38 cellular contexts compared by ENCODE assay signal in genomic region chr10:37473906-37474305, GRCh38.
"Had no signal": no experiment of that assay in that cellular context is flagged by ENCODE, and none has a peak within 500 bp of the region (broad histone marks: within the 10 kb centered on the region; RNA-seq: fewer than 3 reads in every experiment).

No MANE protein-coding gene starts in this region.

- DNase-seq: activated effector memory CD4-positive, alpha-beta T cell treated with anti-CD3 and anti-CD28 coated beads, Interleukin-2, amount 50 U/mL, for 16 hours; activated effector memory CD4-positive, alpha-beta T cell treated with Interleukin-2 at 50 U/mL for 16 hours; activated gamma-delta T cell; activated gamma-delta T cell treated with Interleukin-2 at 50 U/mL for 16 hours; activated naive CD4-positive, alpha-beta T cell; activated naive CD4-positive, alpha-beta T cell treated with anti-CD3 and anti-CD28 coated beads for 36 hours; activated naive CD4-positive, alpha-beta T cell treated with anti-CD3 and anti-CD28 coated beads, Interleukin-2, amount 10 ng/mL, durations not matched to agents 7 days and 5 days; activated naive CD4-positive, alpha-beta T cell treated with anti-CD3 and anti-CD28 coated beads, Interleukin-2, amount 50 U/mL, for 16 hours; activated naive CD4-positive, alpha-beta T cell treated with Interleukin-2 at 50 U/mL for 16 hours; activated naive CD8-positive, alpha-beta T cell treated with anti-CD3 and anti-CD28 coated beads for 36 hours; activated naive CD8-positive, alpha-beta T cell treated with anti-CD3 and anti-CD28 coated beads, Interleukin-2, amount 10 ng/mL, durations not matched to agents 7 days and 5 days; activated naive CD8-positive, alpha-beta T cell treated with anti-CD3 and anti-CD28 coated beads, Interleukin-2, amount 50 U/mL, for 24 hours; activated T-cell treated with anti-CD3 and anti-CD28 coated beads, Interleukin-2, amount 50 U/mL, for 1 hour; activated T-cell treated with anti-CD3 and anti-CD28 coated beads, Interleukin-2, amount 50 U/mL, for 24 hours; activated T-cell treated with anti-CD3 and anti-CD28 coated beads, Interleukin-2, amount 50 U/mL, for 4 hours; activated T-cell treated with anti-CD3 and anti-CD28 coated beads, Interleukin-2, amount 50 U/mL, for 48 hours; activated T-cell treated with anti-CD3 and anti-CD28 coated beads, Interleukin-2, amount 50 U/mL, for 72 hours; adrenal gland; amniotic stem cell; amygdala; anterior cingulate cortex; aorta; body of pancreas; brain microvascular endothelial cell; caudate nucleus; central memory CD4-positive, alpha-beta T cell; cerebellar nuclear complex had no signal

- H3K27ac Mint-ChIP-seq: activated naive CD4-positive, alpha-beta T cell treated with anti-CD3 and anti-CD28 coated beads for 36 hours; activated naive CD4-positive, alpha-beta T cell treated with anti-CD3 and anti-CD28 coated beads, Interleukin-2, amount 10 ng/mL, durations not matched to agents 7 days and 5 days; activated naive CD4-positive, alpha-beta T cell treated with anti-CD3 and anti-CD28 coated beads, Interleukin-2, amount 50 U/mL, for 24 hours; activated naive CD8-positive, alpha-beta T cell; activated naive CD8-positive, alpha-beta T cell treated with anti-CD3 and anti-CD28 coated beads for 36 hours; activated naive CD8-positive, alpha-beta T cell treated with anti-CD3 and anti-CD28 coated beads, Interleukin-2, amount 10 ng/mL, durations not matched to agents 7 days and 5 days; activated naive CD8-positive, alpha-beta T cell treated with anti-CD3 and anti-CD28 coated beads, Interleukin-2, amount 50 U/mL, for 24 hours; activated T-cell treated with anti-CD3 and anti-CD28 coated beads, Interleukin-2, amount 50 U/mL, for 24 hours; activated T-cell treated with anti-CD3 and anti-CD28 coated beads, Interleukin-2, amount 50 U/mL, for 72 hours; activated T-helper 1 cell treated with anti-CD3 and anti-CD28 coated beads, Interleukin-12 subunit alpha, Interleukin-12 subunit beta, Interleukin-2, Interleukin-4 antibody, amounts not matched to agents 30 ng/mL and 10 ng/mL and 1 ng/mL, durations not matched to agents 14 hours and 24 hours and 36 hours; activated T-helper 17 cell treated with anti-CD3 and anti-CD28 coated beads, Interleukin-2, amount 50 U/mL, for 72 hours; activated T-helper 2 cell treated with anti-CD3 and anti-CD28 coated beads, Interferon-gamma antibody, Interleukin-2, Interleukin-4, amounts not matched to agents 10 μg/mL and 5 μg/mL and 100 μg/mL, durations not matched to agents 14 hours and 24 hours and 36 hours; brain had no signal

- H3K27me3 ChIP-seq: adrenal gland, ascending aorta, body of pancreas, brain microvascular endothelial cell, breast epithelium, cardiac muscle cell had no signal

- H3K27ac ChIP-seq: adrenal gland, ascending aorta, body of pancreas, brain microvascular endothelial cell, breast epithelium, cardiac muscle cell had no signal

- H3K4me3 ChIP-seq: adrenal gland, ascending aorta, body of pancreas, breast epithelium, cardiac muscle cell had no signal

- H3K27me3 Mint-ChIP-seq: activated naive CD4-positive, alpha-beta T cell treated with anti-CD3 and anti-CD28 coated beads, Interleukin-2, amount 10 ng/mL, durations not matched to agents 7 days and 5 days; activated naive CD8-positive, alpha-beta T cell treated with anti-CD3 and anti-CD28 coated beads for 36 hours; activated naive CD8-positive, alpha-beta T cell treated with anti-CD3 and anti-CD28 coated beads, Interleukin-2, amount 10 ng/mL, durations not matched to agents 7 days and 5 days; activated naive CD8-positive, alpha-beta T cell treated with anti-CD3 and anti-CD28 coated beads, Interleukin-2, amount 50 U/mL, for 24 hours; activated T-cell treated with anti-CD3 and anti-CD28 coated beads, Interleukin-2, amount 50 U/mL, for 24 hours; activated T-helper 17 cell treated with anti-CD3 and anti-CD28 coated beads, Interleukin-2, amount 50 U/mL, for 72 hours; brain; central memory CD8-positive, alpha-beta T cell had no signal

- H3K9me3 ChIP-seq: adrenal gland, ascending aorta, body of pancreas, breast epithelium had no signal

- H3K36me3 ChIP-seq: adrenal gland, ascending aorta, brain microvascular endothelial cell, breast epithelium, cardiac muscle cell had no signal

- H3K4me1 ChIP-seq: adrenal gland, ascending aorta, body of pancreas, breast epithelium had no signal

- H3K4me3 Mint-ChIP-seq: activated naive CD4-positive, alpha-beta T cell treated with anti-CD3 and anti-CD28 coated beads for 36 hours; activated naive CD4-positive, alpha-beta T cell treated with anti-CD3 and anti-CD28 coated beads, Interleukin-2, amount 10 ng/mL, durations not matched to agents 7 days and 5 days; activated naive CD4-positive, alpha-beta T cell treated with anti-CD3 and anti-CD28 coated beads, Interleukin-2, amount 50 U/mL, for 24 hours; activated naive CD8-positive, alpha-beta T cell; activated naive CD8-positive, alpha-beta T cell treated with anti-CD3 and anti-CD28 coated beads for 36 hours; activated naive CD8-positive, alpha-beta T cell treated with anti-CD3 and anti-CD28 coated beads, Interleukin-2, amount 10 ng/mL, durations not matched to agents 7 days and 5 days; activated naive CD8-positive, alpha-beta T cell treated with anti-CD3 and anti-CD28 coated beads, Interleukin-2, amount 50 U/mL, for 24 hours; activated T-cell treated with anti-CD3 and anti-CD28 coated beads, Interleukin-2, amount 50 U/mL, for 24 hours; activated T-cell treated with anti-CD3 and anti-CD28 coated beads, Interleukin-2, amount 50 U/mL, for 4 hours; activated T-cell treated with anti-CD3 and anti-CD28 coated beads, Interleukin-2, amount 50 U/mL, for 72 hours; activated T-helper 1 cell treated with anti-CD3 and anti-CD28 coated beads, Interleukin-12 subunit alpha, Interleukin-12 subunit beta, Interleukin-2, Interleukin-4 antibody, amounts not matched to agents 30 ng/mL and 10 ng/mL and 1 ng/mL, durations not matched to agents 14 hours and 24 hours and 36 hours; activated T-helper 17 cell treated with anti-CD3 and anti-CD28 coated beads, Interleukin-2, amount 50 U/mL, for 72 hours; brain; central memory CD8-positive, alpha-beta T cell had no signal

- H3K36me3 Mint-ChIP-seq: activated naive CD4-positive, alpha-beta T cell treated with anti-CD3 and anti-CD28 coated beads, Interleukin-2, amount 10 ng/mL, durations not matched to agents 7 days and 5 days; activated naive CD8-positive, alpha-beta T cell; activated naive CD8-positive, alpha-beta T cell treated with anti-CD3 and anti-CD28 coated beads for 36 hours; brain had no signal

- H3K9me3 Mint-ChIP-seq: activated naive CD4-positive, alpha-beta T cell treated with anti-CD3 and anti-CD28 coated beads, Interleukin-2, amount 50 U/mL, for 24 hours; activated T-helper 17 cell treated with anti-CD3 and anti-CD28 coated beads, Interleukin-2, amount 50 U/mL, for 72 hours had no signal

- H3K4me1 Mint-ChIP-seq: activated naive CD4-positive, alpha-beta T cell treated with anti-CD3 and anti-CD28 coated beads, Interleukin-2, amount 10 ng/mL, durations not matched to agents 7 days and 5 days; activated naive CD4-positive, alpha-beta T cell treated with anti-CD3 and anti-CD28 coated beads, Interleukin-2, amount 50 U/mL, for 24 hours; activated naive CD8-positive, alpha-beta T cell treated with anti-CD3 and anti-CD28 coated beads for 36 hours; activated naive CD8-positive, alpha-beta T cell treated with anti-CD3 and anti-CD28 coated beads, Interleukin-2, amount 10 ng/mL, durations not matched to agents 7 days and 5 days; activated naive CD8-positive, alpha-beta T cell treated with anti-CD3 and anti-CD28 coated beads, Interleukin-2, amount 50 U/mL, for 24 hours; activated T-helper 17 cell treated with anti-CD3 and anti-CD28 coated beads, Interleukin-2, amount 50 U/mL, for 72 hours; brain; central memory CD8-positive, alpha-beta T cell had no signal

- ATAC-seq: activated naive CD4-positive, alpha-beta T cell treated with anti-CD3 and anti-CD28 coated beads, Interleukin-2, amount 50 U/mL, for 72 hours; activated naive CD8-positive, alpha-beta T cell treated with anti-CD3 and anti-CD28 coated beads, Interleukin-2, amount 50 U/mL, for 24 hours; activated T-cell treated with anti-CD3 and anti-CD28 coated beads, Interleukin-2, amount 50 U/mL, for 4 hours; activated T-cell treated with anti-CD3 and anti-CD28 coated beads, Interleukin-2, amount 50 U/mL, for 72 hours; activated T-helper 17 cell treated with anti-CD3 and anti-CD28 coated beads, Interleukin-2, amount 50 U/mL, for 72 hours; body of pancreas had no signal
